ENCODE assay signal across 1 cellular context in the genomic region with DNA sequence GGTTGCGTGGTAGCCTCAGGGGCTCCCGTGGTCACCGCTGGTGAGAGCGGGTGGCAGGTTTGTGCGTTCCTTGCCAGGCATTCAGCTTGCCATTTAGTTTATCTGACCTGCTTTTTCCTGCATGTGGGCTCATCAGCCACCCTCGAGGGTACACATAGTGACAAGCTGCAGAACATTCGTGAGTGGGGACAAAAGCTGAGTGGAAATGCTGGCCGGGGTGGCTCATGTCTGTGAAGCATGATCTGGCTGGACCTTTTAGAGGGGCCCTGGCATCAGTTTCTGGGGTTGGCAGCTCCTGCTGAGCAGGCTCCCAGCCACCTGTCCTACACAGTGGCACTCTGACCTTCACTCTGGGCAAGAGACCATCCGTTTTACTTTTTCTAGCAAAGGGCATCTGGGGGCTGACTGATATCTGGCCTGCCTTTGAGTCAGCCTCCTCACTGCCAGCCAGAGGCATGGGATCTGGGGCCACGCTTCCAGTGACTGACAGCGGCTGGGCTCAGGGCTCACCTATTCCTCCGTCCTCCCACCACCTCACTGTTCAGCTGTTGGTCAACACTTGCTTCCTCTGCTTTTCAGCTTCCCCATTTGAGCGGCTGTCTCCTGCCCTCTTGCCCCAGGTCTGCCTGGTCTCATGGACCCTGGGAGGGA.
TF ChIP-seq lines count a peak whose summit lies in the region.

No MANE protein-coding gene starts in this region.

TF ChIP-seq in HepG2, 621 proteins besides CTCF, POLR2A, EP300 and RAD21 (continued from another document):
- TF ChIP-seq, protein P1, sequence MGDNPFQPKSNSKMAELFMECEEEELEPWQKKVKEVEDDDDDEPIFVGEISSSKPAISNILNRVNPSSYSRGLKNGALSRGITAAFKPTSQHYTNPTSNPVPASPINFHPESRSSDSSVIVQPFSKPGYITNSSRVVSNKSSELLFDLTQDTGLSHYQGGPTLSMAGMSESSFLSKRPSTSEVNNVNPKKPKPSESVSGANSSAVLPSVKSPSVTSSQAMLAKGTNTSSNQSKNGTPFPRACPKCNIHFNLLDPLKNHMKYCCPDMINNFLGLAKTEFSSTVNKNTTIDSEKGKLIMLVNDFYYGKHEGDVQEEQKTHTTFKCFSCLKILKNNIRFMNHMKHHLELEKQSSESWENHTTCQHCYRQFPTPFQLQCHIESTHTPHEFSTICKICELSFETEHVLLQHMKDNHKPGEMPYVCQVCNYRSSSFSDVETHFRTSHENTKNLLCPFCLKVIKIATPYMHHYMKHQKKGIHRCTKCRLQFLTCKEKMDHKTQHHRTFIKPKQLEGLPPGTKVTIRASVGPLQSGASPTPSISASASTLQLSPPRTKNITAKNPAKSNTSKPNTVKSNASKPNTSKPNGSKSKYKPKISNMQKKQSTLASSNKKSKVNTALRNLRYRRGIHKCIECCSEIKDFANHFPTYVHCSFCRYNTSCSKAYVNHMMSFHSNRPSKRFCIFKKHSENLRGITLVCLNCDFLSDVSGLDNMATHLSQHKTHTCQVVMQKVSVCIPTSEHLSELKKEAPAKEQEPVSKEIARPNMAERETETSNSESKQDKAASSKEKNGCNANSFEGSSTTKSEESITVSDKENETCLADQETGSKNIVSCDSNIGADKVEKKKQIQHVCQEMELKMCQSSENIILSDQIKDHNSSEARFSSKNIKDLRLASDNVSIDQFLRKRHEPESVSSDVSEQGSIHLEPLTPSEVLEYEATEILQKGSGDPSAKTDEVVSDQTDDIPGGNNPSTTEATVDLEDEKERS (CRISPR knock-in tag; IDR thresholded peaks at IDR 0.05): no peak
- TF ChIP-seq ZNF652 (CRISPR knock-in tag; IDR thresholded peaks at IDR 0.05; ENCODE audit: borderline replicate concordance, low read depth): no peak
- TF ChIP-seq ATF4 (CRISPR knock-in tag; IDR thresholded peaks at IDR 0.05): no peak
- TF ChIP-seq MEIS1 (CRISPR knock-in tag; IDR thresholded peaks at IDR 0.05; ENCODE audit: borderline replicate concordance): no peak
TF ChIP-seq in HepG2: peak in this region for 0.
